Comparison of ENCODE assay signal across 2 cellular contexts in the genomic region with DNA sequence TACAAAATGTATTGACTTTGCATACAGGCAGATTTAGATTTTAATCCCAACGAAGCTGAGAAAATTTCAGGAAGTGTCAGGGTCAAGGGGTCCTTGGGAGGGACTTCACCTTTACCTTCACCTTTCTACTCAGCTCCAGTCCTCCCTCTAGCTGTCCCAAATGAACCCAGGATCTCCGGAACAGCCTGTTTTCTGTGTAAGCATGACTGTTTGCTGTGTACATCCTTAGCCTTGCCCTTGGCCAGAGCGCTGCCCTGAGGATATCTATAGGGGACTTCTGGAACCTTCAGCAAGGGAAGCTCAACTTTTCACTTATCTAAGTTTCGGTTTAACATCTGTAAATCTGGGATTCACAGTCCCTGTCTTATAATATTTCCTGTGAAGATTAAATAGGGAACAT.
TF ChIP-seq lines count a peak whose summit lies in the region.

No MANE protein-coding gene starts in this region.

TF ChIP-seq in GM23338, 12 proteins besides CTCF, POLR2A, EP300 and RAD21:
- TF ChIP-seq EZH2 (IDR thresholded peaks at IDR 0.05; ENCODE audit: low read depth, unreplicated experiment) (no peak), STAT1 (IDR thresholded peaks at IDR 0.05; ENCODE audit: unreplicated experiment) (no peak), JUNB (IDR thresholded peaks at IDR 0.05; ENCODE audit: unreplicated experiment) (no peak), EZH2phosphoT487 (IDR thresholded peaks at IDR 0.05; ENCODE audit: unreplicated experiment) (no peak), NANOG (IDR thresholded peaks at IDR 0.05; ENCODE audit: borderline replicate concordance) (no peak), ZNF114 (CRISPR knock-in tag; IDR thresholded peaks at IDR 0.05) (no peak)
- TF ChIP-seq, protein P1, sequence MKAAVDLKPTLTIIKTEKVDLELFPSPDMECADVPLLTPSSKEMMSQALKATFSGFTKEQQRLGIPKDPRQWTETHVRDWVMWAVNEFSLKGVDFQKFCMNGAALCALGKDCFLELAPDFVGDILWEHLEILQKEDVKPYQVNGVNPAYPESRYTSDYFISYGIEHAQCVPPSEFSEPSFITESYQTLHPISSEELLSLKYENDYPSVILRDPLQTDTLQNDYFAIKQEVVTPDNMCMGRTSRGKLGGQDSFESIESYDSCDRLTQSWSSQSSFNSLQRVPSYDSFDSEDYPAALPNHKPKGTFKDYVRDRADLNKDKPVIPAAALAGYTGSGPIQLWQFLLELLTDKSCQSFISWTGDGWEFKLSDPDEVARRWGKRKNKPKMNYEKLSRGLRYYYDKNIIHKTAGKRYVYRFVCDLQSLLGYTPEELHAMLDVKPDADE (IDR thresholded peaks at IDR 0.05): no peak
- TF ChIP-seq, protein P2, sequence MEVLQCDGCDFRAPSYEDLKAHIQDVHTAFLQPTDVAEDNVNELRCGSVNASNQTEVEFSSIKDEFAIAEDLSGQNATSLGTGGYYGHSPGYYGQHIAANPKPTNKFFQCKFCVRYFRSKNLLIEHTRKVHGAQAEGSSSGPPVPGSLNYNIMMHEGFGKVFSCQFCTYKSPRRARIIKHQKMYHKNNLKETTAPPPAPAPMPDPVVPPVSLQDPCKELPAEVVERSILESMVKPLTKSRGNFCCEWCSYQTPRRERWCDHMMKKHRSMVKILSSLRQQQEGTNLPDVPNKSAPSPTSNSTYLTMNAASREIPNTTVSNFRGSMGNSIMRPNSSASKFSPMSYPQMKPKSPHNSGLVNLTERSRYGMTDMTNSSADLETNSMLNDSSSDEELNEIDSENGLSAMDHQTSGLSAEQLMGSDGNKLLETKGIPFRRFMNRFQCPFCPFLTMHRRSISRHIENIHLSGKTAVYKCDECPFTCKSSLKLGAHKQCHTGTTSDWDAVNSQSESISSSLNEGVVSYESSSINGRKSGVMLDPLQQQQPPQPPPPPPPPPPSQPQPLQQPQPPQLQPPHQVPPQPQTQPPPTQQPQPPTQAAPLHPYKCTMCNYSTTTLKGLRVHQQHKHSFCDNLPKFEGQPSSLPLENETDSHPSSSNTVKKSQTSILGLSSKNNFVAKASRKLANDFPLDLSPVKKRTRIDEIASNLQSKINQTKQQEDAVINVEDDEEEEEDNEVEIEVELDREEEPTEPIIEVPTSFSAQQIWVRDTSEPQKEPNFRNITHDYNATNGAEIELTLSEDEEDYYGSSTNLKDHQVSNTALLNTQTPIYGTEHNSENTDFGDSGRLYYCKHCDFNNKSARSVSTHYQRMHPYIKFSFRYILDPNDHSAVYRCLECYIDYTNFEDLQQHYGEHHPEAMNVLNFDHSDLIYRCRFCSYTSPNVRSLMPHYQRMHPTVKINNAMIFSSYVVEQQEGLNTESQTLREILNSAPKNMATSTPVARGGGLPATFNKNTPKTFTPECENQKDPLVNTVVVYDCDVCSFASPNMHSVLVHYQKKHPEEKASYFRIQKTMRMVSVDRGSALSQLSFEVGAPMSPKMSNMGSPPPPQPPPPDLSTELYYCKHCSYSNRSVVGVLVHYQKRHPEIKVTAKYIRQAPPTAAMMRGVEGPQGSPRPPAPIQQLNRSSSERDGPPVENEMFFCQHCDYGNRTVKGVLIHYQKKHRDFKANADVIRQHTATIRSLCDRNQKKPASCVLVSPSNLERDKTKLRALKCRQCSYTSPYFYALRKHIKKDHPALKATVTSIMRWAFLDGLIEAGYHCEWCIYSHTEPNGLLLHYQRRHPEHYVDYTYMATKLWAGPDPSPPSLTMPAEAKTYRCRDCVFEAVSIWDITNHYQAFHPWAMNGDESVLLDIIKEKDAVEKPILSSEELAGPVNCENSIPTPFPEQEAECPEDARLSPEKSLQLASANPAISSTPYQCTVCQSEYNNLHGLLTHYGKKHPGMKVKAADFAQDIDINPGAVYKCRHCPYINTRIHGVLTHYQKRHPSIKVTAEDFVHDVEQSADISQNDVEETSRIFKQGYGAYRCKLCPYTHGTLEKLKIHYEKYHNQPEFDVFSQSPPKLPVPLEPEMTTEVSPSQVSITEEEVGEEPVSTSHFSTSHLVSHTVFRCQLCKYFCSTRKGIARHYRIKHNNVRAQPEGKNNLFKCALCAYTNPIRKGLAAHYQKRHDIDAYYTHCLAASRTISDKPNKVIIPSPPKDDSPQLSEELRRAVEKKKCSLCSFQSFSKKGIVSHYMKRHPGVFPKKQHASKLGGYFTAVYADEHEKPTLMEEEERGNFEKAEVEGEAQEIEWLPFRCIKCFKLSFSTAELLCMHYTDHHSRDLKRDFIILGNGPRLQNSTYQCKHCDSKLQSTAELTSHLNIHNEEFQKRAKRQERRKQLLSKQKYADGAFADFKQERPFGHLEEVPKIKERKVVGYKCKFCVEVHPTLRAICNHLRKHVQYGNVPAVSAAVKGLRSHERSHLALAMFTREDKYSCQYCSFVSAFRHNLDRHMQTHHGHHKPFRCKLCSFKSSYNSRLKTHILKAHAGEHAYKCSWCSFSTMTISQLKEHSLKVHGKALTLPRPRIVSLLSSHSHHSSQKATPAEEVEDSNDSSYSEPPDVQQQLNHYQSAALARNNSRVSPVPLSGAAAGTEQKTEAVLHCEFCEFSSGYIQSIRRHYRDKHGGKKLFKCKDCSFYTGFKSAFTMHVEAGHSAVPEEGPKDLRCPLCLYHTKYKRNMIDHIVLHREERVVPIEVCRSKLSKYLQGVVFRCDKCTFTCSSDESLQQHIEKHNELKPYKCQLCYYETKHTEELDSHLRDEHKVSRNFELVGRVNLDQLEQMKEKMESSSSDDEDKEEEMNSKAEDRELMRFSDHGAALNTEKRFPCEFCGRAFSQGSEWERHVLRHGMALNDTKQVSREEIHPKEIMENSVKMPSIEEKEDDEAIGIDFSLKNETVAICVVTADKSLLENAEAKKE (CRISPR knock-in tag; IDR thresholded peaks at IDR 0.05): no peak
- TF ChIP-seq, protein P3, sequence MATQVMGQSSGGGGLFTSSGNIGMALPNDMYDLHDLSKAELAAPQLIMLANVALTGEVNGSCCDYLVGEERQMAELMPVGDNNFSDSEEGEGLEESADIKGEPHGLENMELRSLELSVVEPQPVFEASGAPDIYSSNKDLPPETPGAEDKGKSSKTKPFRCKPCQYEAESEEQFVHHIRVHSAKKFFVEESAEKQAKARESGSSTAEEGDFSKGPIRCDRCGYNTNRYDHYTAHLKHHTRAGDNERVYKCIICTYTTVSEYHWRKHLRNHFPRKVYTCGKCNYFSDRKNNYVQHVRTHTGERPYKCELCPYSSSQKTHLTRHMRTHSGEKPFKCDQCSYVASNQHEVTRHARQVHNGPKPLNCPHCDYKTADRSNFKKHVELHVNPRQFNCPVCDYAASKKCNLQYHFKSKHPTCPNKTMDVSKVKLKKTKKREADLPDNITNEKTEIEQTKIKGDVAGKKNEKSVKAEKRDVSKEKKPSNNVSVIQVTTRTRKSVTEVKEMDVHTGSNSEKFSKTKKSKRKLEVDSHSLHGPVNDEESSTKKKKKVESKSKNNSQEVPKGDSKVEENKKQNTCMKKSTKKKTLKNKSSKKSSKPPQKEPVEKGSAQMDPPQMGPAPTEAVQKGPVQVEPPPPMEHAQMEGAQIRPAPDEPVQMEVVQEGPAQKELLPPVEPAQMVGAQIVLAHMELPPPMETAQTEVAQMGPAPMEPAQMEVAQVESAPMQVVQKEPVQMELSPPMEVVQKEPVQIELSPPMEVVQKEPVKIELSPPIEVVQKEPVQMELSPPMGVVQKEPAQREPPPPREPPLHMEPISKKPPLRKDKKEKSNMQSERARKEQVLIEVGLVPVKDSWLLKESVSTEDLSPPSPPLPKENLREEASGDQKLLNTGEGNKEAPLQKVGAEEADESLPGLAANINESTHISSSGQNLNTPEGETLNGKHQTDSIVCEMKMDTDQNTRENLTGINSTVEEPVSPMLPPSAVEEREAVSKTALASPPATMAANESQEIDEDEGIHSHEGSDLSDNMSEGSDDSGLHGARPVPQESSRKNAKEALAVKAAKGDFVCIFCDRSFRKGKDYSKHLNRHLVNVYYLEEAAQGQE (IDR thresholded peaks at IDR 0.05; ENCODE audit: unreplicated experiment): no peak

TF ChIP-seq in H1, 55 proteins besides CTCF, POLR2A, EP300 and RAD21:
- no peak for TF ChIP-seq BACH1 (IDR thresholded peaks at IDR 0.05; ENCODE audit: low read length)
- no peak for TF ChIP-seq EZH2 (IDR thresholded peaks at IDR 0.05; ENCODE audit: low read depth, low read length, severe bottlenecking)
- no peak for TF ChIP-seq CBX8 (IDR thresholded peaks at IDR 0.05; ENCODE audit: borderline replicate concordance, low read depth, low read length)
- TF ChIP-seq FOSL1 (IDR thresholded peaks at IDR 0.05; ENCODE audit: insufficient read depth, low read depth, low read length): no peak
- TF ChIP-seq SUZ12 (IDR thresholded peaks at IDR 0.05; ENCODE audit: low read length): no peak
- TF ChIP-seq SP1 (IDR thresholded peaks at IDR 0.05; ENCODE audit: low read depth, low read length): no peak
- no peak for TF ChIP-seq SIX5 (IDR thresholded peaks at IDR 0.05; ENCODE audit: low read depth, low read length)
- TF ChIP-seq MAFK (IDR thresholded peaks at IDR 0.05; ENCODE audit: low read depth, low read length): no peak
- no peak for TF ChIP-seq RFX5 (IDR thresholded peaks at IDR 0.05; ENCODE audit: borderline replicate concordance, low read depth, low read length)
- no peak for TF ChIP-seq RBBP5 (IDR thresholded peaks at IDR 0.05; ENCODE audit: borderline replicate concordance, low read depth, low read length)
- no peak for TF ChIP-seq NANOG (IDR thresholded peaks at IDR 0.05; ENCODE audit: insufficient read depth, low read depth, low read length, poor library complexity, severe bottlenecking)
- TF ChIP-seq SRF (IDR thresholded peaks at IDR 0.05; ENCODE audit: low read depth, low read length): no peak
- TF ChIP-seq JUN (IDR thresholded peaks at IDR 0.05; ENCODE audit: low read depth, low read length): no peak
- no peak for TF ChIP-seq TAF7 (optimal IDR thresholded peaks at IDR 0.05; ENCODE audit: borderline replicate concordance, low read depth, low read length)
- TF ChIP-seq YY1 (IDR thresholded peaks at IDR 0.05; ENCODE audit: low read depth, low read length): no peak
- TF ChIP-seq SAP30 (IDR thresholded peaks at IDR 0.05; ENCODE audit: insufficient read depth, insufficient replicate concordance, low read length): no peak
- TF ChIP-seq POU5F1 (IDR thresholded peaks at IDR 0.05; ENCODE audit: low read depth, low read length): no peak
- TF ChIP-seq TCF12 (IDR thresholded peaks at IDR 0.05; ENCODE audit: low read depth, low read length): no peak
TF ChIP-seq in H1: peak in this region for 0.
